ENCODE assay signal across 23 cellular contexts in genomic region chr10:132502544-132503300, GRCh38. TPM values are rescaled to one million over a fixed set of nuclear protein-coding genes. Genes with fewer than 3 reads are reported as not detected.
A peak's percentile ranks its signal among the peaks of the same experiment; 100 is the strongest.
DNase-seq lines count a peak whose midpoint lies in the region; ATAC-seq and TF ChIP-seq lines count a peak whose summit lies in the region.
"Had no signal": no experiment of that assay in that cellular context is flagged by ENCODE, and none has a peak within 500 bp of the region (broad histone marks: within the 10 kb centered on the region; RNA-seq: fewer than 3 reads in every experiment).

No MANE protein-coding gene starts in this region.

- no peak overlapping the region for H4K8ac ChIP-seq in mesenchymal stem cell (ENCODE audit: low read length)

- no peak for ATAC-seq in Right ventricle myocardium superior (ENCODE audit: poor library complexity)
- no peak for ATAC-seq in heart right ventricle
- ATAC-seq in upper lobe of right lung, result no peak
- no peak for ATAC-seq in GM18517 (IDR thresholded peaks at IDR 0.05; ENCODE audit: unreplicated experiment)
- ATAC-seq: GM12878, PC-3 had no signal

- no peak overlapping the region for H3K4ac ChIP-seq in mesenchymal stem cell (ENCODE audit: low read depth in 1 of 2, low read length in 2 of 2)

- no peaks in the 10 kb centered on the region for H3K79me1 ChIP-seq in mesenchymal stem cell (replicated peaks; ENCODE audit: low read length, poor library complexity, severe bottlenecking)

- H3K4me3 ChIP-seq in heart right ventricle, result no peak overlapping the region
- no peak overlapping the region for H3K4me3 ChIP-seq in mesenchymal stem cell (ENCODE audit: insufficient read depth in 1 of 2, low read depth in 1 of 2, low read length in 2 of 2)
- H3K4me3 ChIP-seq in upper lobe of right lung, result no peak overlapping the region
- H3K4me3 ChIP-seq: GM12878 had no signal

- no peak overlapping the region for H3K14ac ChIP-seq in mesenchymal stem cell (ENCODE audit: low read length in 2 of 2)

- no peak overlapping the region for H3K18ac ChIP-seq in mesenchymal stem cell (ENCODE audit: low read depth in 1 of 2, low read length in 2 of 2)

- H2AK5ac ChIP-seq in mesenchymal stem cell (ENCODE audit: low read length, severe bottlenecking), result no peak overlapping the region

- H2BK120ac ChIP-seq in mesenchymal stem cell (ENCODE audit: low read depth, low read length), result no peak overlapping the region

- no peak overlapping the region for H2BK15ac ChIP-seq in mesenchymal stem cell (ENCODE audit: low read depth, poor library complexity, severe bottlenecking)

- H2AFZ ChIP-seq in mesenchymal stem cell (ENCODE audit: low read depth, low read length), result no peak overlapping the region

- H2BK5ac ChIP-seq in mesenchymal stem cell (ENCODE audit: low read depth, low read length, poor library complexity, severe bottlenecking), result no peak overlapping the region

- no peak overlapping the region for H3K4me2 ChIP-seq in mesenchymal stem cell (ENCODE audit: low read length, poor library complexity, severe bottlenecking)
- H3K4me2 ChIP-seq: KMS-11 had no signal

- no peaks in the 10 kb centered on the region for H3K36me3 ChIP-seq in heart right ventricle
- no peaks in the 10 kb centered on the region for H3K36me3 ChIP-seq in mesenchymal stem cell (ENCODE audit: control insufficient read depth in 1 of 2, insufficient read depth in 2 of 2, low read depth in 1 of 2, low read length in 2 of 2)
- no peaks in the 10 kb centered on the region for H3K36me3 ChIP-seq in upper lobe of right lung

- intact Hi-C loops in Right ventricle myocardium superior (cut with DNase I), result no loop called here
- intact Hi-C loops in heart right ventricle (cut with DNase I), result loop anchor here in 1 of 10 donors (10.0 kb wide), 1 partner anchor 132 kb away; no protein-coding TSS in a partner anchor
- intact Hi-C loops in upper lobe of right lung (cut with DNase I), result no loop called here

- H2BK12ac ChIP-seq in mesenchymal stem cell (ENCODE audit: low read length in 2 of 2), result no peak overlapping the region

- no peak overlapping the region for H3K9ac ChIP-seq in mesenchymal stem cell (ENCODE audit: low read length)
- H3K9ac ChIP-seq: KMS-11 had no signal

- peak; percentile 29 for DNase-seq in Right ventricle myocardium superior
- DNase-seq in heart right ventricle, result no peak
- DNase-seq in islet precursor cell, result peak; percentile 46
- DNase-seq in mesenchymal stem cell, result no peak
- peak; percentile 34 for DNase-seq in upper lobe of right lung
- no peak for DNase-seq in nucleus accumbens (lab: John Stamatoyannopoulos, UW)
- no peak for DNase-seq in NCI-H69 (lab: John Stamatoyannopoulos, UW)
- DNase-seq: CD8-positive, alpha-beta memory T cell; DMS 273 treated with DMSO at 0.1 percent for 48 hours; DMS79; EL; GDM1; HCEC 1CT; MM.1S; NCI-H2029; NCI-H446; NCI-H524 treated with DMSO at 0.1 percent for 48 hours; NCI-H82; NK-92 treated with Interleukin-12 subunit alpha and Interleukin-12 subunit beta, amount 100 ng/mL, for 24 hours; PC-3 had no signal

- H3K27ac ChIP-seq in heart right ventricle (no peak overlapping the region), mesenchymal stem cell (ENCODE audit: low read length, poor library complexity, severe bottlenecking) (no peak overlapping the region), upper lobe of right lung (no peak overlapping the region)
- H3K27ac ChIP-seq: KMS-11 had no signal

- TF ChIP-seq CTCF in heart right ventricle (IDR thresholded peaks at IDR 0.05) (no peak), upper lobe of right lung (IDR thresholded peaks at IDR 0.05) (no peak)

- WGBS in heart right ventricle, 2 donors, result 85 to 88% methylated on average over 32 of the region's 32 CpGs
- WGBS in mesenchymal stem cell, result 85% methylated on average over 32 of the region's 32 CpGs

- H3K4me1 ChIP-seq in heart right ventricle (peaks cover 0 to 25% (median 19%) of the 10 kb centered on the region in 9 donors), mesenchymal stem cell (ENCODE audit: control insufficient read depth, insufficient read depth, low read depth, low read length) (peaks cover 4% of the 10 kb centered on the region), upper lobe of right lung (no peaks in the 10 kb centered on the region)

- H3K23ac ChIP-seq in mesenchymal stem cell (ENCODE audit: low read length in 2 of 2), result no peak overlapping the region

- H3K27me3 ChIP-seq in heart right ventricle (no peaks in the 10 kb centered on the region), mesenchymal stem cell (ENCODE audit: control insufficient read depth in 1 of 2, insufficient read depth in 1 of 2, low read length in 2 of 2) (peaks cover 64 to 65% of the 10 kb centered on the region in 2 experiments), upper lobe of right lung (no peaks in the 10 kb centered on the region)

- H3K9me3 ChIP-seq in heart right ventricle (no peaks in the 10 kb centered on the region), mesenchymal stem cell (ENCODE audit: control insufficient read depth, low read length) (no peaks in the 10 kb centered on the region), upper lobe of right lung (no peaks in the 10 kb centered on the region)

- peak overlapping the region; percentile 21 for H4K91ac ChIP-seq in mesenchymal stem cell (ENCODE audit: low read length)

RNA-seq across cellular contexts. Expression of gene INPP5A, which starts 34.9 kb away (rescaled TPM):
- 99.1 TPM for total RNA-seq in Right ventricle myocardium superior
- 100 to 1,000 TPM in 8 of 10 donors, 10 to 100 TPM in 2; 92.6 to 122 (median 109) TPM for total RNA-seq in heart right ventricle
- 10 to 100 TPM; 30.4 to 45.1 TPM for polyA plus RNA-seq in heart right ventricle
- 31.4 TPM for polyA plus RNA-seq in mesenchymal stem cell (2013, experiment 1 of 2)
- 32.2 TPM for polyA plus RNA-seq in mesenchymal stem cell (2013, experiment 2 of 2)
- 38.3 TPM for total RNA-seq in upper lobe of right lung

Comparison
In these comparisons a context has a peak if more than half of its experiments do, and no peak if none do; other contexts are left out.
1. DNase-seq: peak in Right ventricle myocardium superior (single experiment), islet precursor cell (single experiment) and upper lobe of right lung (single experiment); none in heart right ventricle (0 of 2), mesenchymal stem cell (single experiment), nucleus accumbens (0 of 56) and NCI-H69 (single experiment).